ENCODE assay signal across 1 cellular context in genomic region chr10:87340307-87340860, GRCh38.
TF ChIP-seq lines count a peak whose summit lies in the region.
"Not testable (repeated sequence)": the region's sequence is repeated elsewhere in the genome, so short reads cannot be mapped to it uniquely, and the experiment has no call there.

No MANE protein-coding gene starts in this region.

TF ChIP-seq in A549, 52 proteins besides CTCF, POLR2A, EP300 and RAD21:
- TF ChIP-seq FOSL2 (IDR thresholded peaks at IDR 0.05): not testable (repeated sequence)
- TF ChIP-seq FOSL2 (CRISPR knock-in tag; IDR thresholded peaks at IDR 0.05): peak; percentile 16; the same call in 1 of the 2 replicates
TF ChIP-seq in A549: peak in this region for 1; not testable (repeated sequence) for 51.
